Comparison of ENCODE assay signal across 9 cellular contexts in the genomic region with DNA sequence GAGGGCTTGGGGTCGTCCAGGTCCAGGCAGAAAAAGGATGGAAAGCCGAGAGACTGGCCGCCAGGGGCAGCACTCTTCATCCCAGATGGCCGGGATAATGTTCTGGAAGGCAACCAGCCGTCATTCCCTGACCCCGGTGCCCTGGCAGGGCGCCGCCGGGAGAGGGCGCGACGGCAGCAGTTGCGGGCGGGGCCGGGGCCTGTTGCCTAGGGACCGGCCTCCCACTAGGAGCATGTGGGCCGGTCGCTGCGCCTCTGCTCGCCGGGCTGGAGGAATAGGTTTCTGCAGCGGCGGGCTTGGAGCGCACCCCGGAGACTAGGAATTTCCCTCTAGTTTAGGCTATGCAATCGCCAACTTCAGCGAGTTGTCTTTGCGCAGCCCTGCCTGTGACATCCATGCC. TPM values are rescaled to one million over a fixed set of nuclear protein-coding genes. Genes with fewer than 3 reads are reported as not detected.
A peak's percentile ranks its signal among the peaks of the same experiment; 100 is the strongest.
DNase-seq lines count a peak whose midpoint lies in the region; ATAC-seq and TF ChIP-seq lines count a peak whose summit lies in the region.
"Had no signal": no experiment of that assay in that cellular context is flagged by ENCODE, and none has a peak within 500 bp of the region (broad histone marks: within the 10 kb centered on the region; RNA-seq: fewer than 3 reads in every experiment).

No MANE protein-coding gene starts in this region.

- H3K4me2 ChIP-seq in OCI-LY7 (ENCODE audit: low read length), result no peak overlapping the region

- H3K9me3 Mint-ChIP-seq in natural killer cell treated with Interleukin-12 subunit alpha and Interleukin-12 subunit beta and Interleukin-15 and Interleukin-18, amount 100 ng/mL, for 72 hours, result no peaks in the 10 kb centered on the region

- no peaks in the 10 kb centered on the region for H4K20me1 ChIP-seq in OCI-LY7 (ENCODE audit: insufficient read depth, low read length)

- POLR2A ChIA-PET in OCI-LY7 (lab: Charles Lee), result no interaction called here

- DNase-seq in ascending aorta (ENCODE audit: low spot score in 2 of 2), result no peak
- peak in 38 of 51 donors; percentile 5 to 77 (median 36) for DNase-seq in hypothalamus (lab: John Stamatoyannopoulos, UW)
- DNase-seq in sigmoid colon, result no peak
- DNase-seq in natural killer cell treated with Interleukin-12 subunit alpha and Interleukin-12 subunit beta and Interleukin-15 and Interleukin-18, amount 100 ng/mL, for 72 hours (ENCODE audit: low spot score), result no peak
- no peak for DNase-seq in OCI-LY7 (ENCODE audit: low spot score)
- DNase-seq: effector memory CD4-positive, alpha-beta T cell had no signal

- H3K27me3 Mint-ChIP-seq in natural killer cell treated with Interleukin-12 subunit alpha and Interleukin-12 subunit beta and Interleukin-15 and Interleukin-18, amount 100 ng/mL, for 72 hours, result no peaks in the 10 kb centered on the region

- no peak for TF ChIP-seq EP300 in sigmoid colon (IDR thresholded peaks at IDR 0.05)

- peaks cover 0 to 3% of the 10 kb centered on the region in 2 donors for H3K4me1 Mint-ChIP-seq in natural killer cell treated with Interleukin-12 subunit alpha and Interleukin-12 subunit beta and Interleukin-15 and Interleukin-18, amount 100 ng/mL, for 72 hours (ENCODE audit: low read depth in 2 of 2)

- ATAC-seq in HG03571 (IDR thresholded peaks at IDR 0.05; ENCODE audit: unreplicated experiment) (no peak), GM21381 (IDR thresholded peaks at IDR 0.05; ENCODE audit: unreplicated experiment) (no peak)
- ATAC-seq in natural killer cell treated with Interleukin-12 subunit alpha and Interleukin-12 subunit beta and Interleukin-15 and Interleukin-18, amount 100 ng/mL, for 72 hours, result no peak

- no peaks in the 10 kb centered on the region for H3K36me3 ChIP-seq in ascending aorta
- no peaks in the 10 kb centered on the region for H3K36me3 ChIP-seq in sigmoid colon
- H3K36me3 ChIP-seq in OCI-LY7 (ENCODE audit: insufficient read depth, low read length), result no peaks in the 10 kb centered on the region

- H2AFZ ChIP-seq in OCI-LY7 (ENCODE audit: low read length), result no peak overlapping the region

- H3K36me3 Mint-ChIP-seq in natural killer cell treated with Interleukin-12 subunit alpha and Interleukin-12 subunit beta and Interleukin-15 and Interleukin-18, amount 100 ng/mL, for 72 hours, result no peaks in the 10 kb centered on the region

- H3K27ac Mint-ChIP-seq in natural killer cell treated with Interleukin-12 subunit alpha and Interleukin-12 subunit beta and Interleukin-15 and Interleukin-18, amount 100 ng/mL, for 72 hours, result no peak overlapping the region

- no peak overlapping the region for H3K4me3 Mint-ChIP-seq in natural killer cell treated with Interleukin-12 subunit alpha and Interleukin-12 subunit beta and Interleukin-15 and Interleukin-18, amount 100 ng/mL, for 72 hours

- H3K79me2 ChIP-seq in OCI-LY7 (ENCODE audit: insufficient read depth, low read depth, low read length), result no peaks in the 10 kb centered on the region

- BruUV-seq in OCI-LY7 (replicated peaks; lab: Mats Ljungman, UMichigan), result no TSS peak

- H3K9me2 ChIP-seq in OCI-LY7 (ENCODE audit: insufficient read depth, low read length), result no peaks in the 10 kb centered on the region

- CTCF ChIA-PET in OCI-LY7 (lab: Charles Lee; ENCODE audit: unreplicated experiment), result no interaction called here

- H3K4me1 ChIP-seq in ascending aorta (no peaks in the 10 kb centered on the region), sigmoid colon (peaks cover 0 to 8% (median 2%) of the 10 kb centered on the region in 4 donors), OCI-LY7 (ENCODE audit: insufficient read depth, low read length, poor library complexity, severe bottlenecking) (no peaks in the 10 kb centered on the region)

- WGBS in sigmoid colon, 2 donors, result 17 to 39% methylated on average over 28 of the region's 28 CpGs

- no peak for TF ChIP-seq POLR2A in sigmoid colon (IDR thresholded peaks at IDR 0.05)

- H3K9me3 ChIP-seq in ascending aorta, result no peaks in the 10 kb centered on the region
- no peaks in the 10 kb centered on the region for H3K9me3 ChIP-seq in sigmoid colon
- no peaks in the 10 kb centered on the region for H3K9me3 ChIP-seq in OCI-LY7 (ENCODE audit: low read length)

- H3K4me3 ChIP-seq in ascending aorta (no peak overlapping the region), sigmoid colon (no peak overlapping the region), OCI-LY7 (ENCODE audit: low read depth, low read length, poor library complexity, severe bottlenecking) (no peak overlapping the region)

- intact Hi-C loops in ascending aorta (cut with DNase I) (no loop called here), sigmoid colon (cut with DNase I) (no loop called here), OCI-LY7 (cut with micrococcal nuclease; ENCODE audit: unreplicated experiment) (no loop called here)

- H3K27ac ChIP-seq in ascending aorta (no peak overlapping the region), sigmoid colon (no peak overlapping the region), OCI-LY7 (ENCODE audit: low read depth, low read length, poor library complexity, severe bottlenecking) (no peak overlapping the region)

- no peaks in the 10 kb centered on the region for H3K27me3 ChIP-seq in ascending aorta
- no peaks in the 10 kb centered on the region for H3K27me3 ChIP-seq in sigmoid colon

- peak; percentile 32 for TF ChIP-seq CTCF in GM12873 (IDR thresholded peaks at IDR 0.05; ENCODE audit: insufficient read depth, low read depth, low read length, missing control alignments)
- peak; percentile 10 to 39 (median 21) for TF ChIP-seq CTCF in ascending aorta (IDR thresholded peaks at IDR 0.05)
- peak in 3 of 4 experiments; percentile 14 to 27 (median 17) for TF ChIP-seq CTCF in sigmoid colon (IDR thresholded peaks at IDR 0.05)
- no peak for TF ChIP-seq CTCF in OCI-LY7 (conservative IDR thresholded peaks at IDR 0.05; ENCODE audit: low read length)

RNA-seq across cellular contexts. Expression of a gene that starts 11.0 kb away (rescaled TPM):
- total RNA-seq in ascending aorta, result not detected
- not detected for total RNA-seq in sigmoid colon
- polyA plus RNA-seq in sigmoid colon, result not detected
- not detected for total RNA-seq in natural killer cell treated with Interleukin-12 subunit alpha and Interleukin-12 subunit beta and Interleukin-15 and Interleukin-18, amount 100 ng/mL, for 72 hours
- total RNA-seq in OCI-LY7 (2014; rRNA removed; shearing (Covaris generic)), result not detected in 2 replicates
- not detected in 2 replicates for total RNA-seq in OCI-LY7 (2022)

Comparison
In these comparisons a context has a peak if more than half of its experiments do, and no peak if none do; other contexts are left out.
1. DNase-seq: peak in hypothalamus (38 of 51); none in ascending aorta (0 of 2), sigmoid colon (single experiment), natural killer cell treated with Interleukin-12 subunit alpha and Interleukin-12 subunit beta and Interleukin-15 and Interleukin-18, amount 100 ng/mL, for 72 hours (single experiment) and OCI-LY7 (single experiment).